ENCODE assay signal across 1 cellular context in the genomic region with DNA sequence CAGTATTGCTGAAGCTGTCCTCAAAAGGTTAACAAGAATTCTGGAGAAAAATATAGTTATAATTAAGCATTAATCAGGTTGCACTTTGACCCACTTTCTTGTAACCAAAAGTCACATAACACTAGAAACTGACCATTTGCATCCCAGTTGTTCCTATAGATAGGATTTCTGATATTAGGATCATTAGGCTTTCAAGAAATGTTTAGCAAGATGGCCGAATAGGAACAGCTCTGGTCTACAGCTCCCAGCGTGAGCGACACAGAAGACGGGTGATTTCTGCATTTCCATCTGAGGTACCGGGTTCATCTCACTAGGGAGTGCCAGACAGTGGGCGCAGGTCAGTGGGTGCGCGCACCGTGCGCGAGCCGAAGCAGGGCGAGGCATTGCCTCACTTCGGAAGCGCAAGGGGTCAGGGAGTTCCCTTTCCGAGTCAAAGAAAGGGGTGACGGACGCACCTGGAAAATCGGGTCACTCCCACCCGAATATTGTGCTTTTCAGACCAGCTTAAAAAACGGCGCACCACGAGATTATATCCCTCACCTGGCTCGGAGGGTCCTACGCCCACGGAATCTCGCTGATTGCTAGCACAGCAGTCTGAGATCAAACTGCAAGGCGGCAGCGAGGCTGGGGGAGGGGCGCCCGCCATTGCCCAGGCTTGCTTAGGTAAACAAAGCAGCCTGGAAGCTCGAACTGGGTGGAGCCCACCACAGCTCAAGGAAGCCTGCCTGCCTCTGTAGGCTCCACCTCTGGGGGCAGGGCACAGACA.
A peak's percentile ranks its signal among the peaks of the same experiment; 100 is the strongest.
TF ChIP-seq lines count a peak whose summit lies in the region.
"Not testable (repeated sequence)": the region's sequence is repeated elsewhere in the genome, so short reads cannot be mapped to it uniquely, and the experiment has no call there.

No MANE protein-coding gene starts in this region.

TF ChIP-seq in K562, 482 proteins besides CTCF, POLR2A, EP300 and RAD21 (continues in another document):
- TF ChIP-seq, protein P1, sequence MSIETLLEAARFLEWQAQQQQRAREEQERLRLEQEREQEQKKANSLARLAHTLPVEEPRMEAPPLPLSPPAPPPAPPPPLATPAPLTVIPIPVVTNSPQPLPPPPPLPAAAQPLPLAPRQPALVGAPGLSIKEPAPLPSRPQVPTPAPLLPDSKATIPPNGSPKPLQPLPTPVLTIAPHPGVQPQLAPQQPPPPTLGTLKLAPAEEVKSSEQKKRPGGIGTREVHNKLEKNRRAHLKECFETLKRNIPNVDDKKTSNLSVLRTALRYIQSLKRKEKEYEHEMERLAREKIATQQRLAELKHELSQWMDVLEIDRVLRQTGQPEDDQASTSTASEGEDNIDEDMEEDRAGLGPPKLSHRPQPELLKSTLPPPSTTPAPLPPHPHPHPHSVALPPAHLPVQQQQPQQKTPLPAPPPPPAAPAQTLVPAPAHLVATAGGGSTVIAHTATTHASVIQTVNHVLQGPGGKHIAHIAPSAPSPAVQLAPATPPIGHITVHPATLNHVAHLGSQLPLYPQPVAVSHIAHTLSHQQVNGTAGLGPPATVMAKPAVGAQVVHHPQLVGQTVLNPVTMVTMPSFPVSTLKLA (conservative IDR thresholded peaks at IDR 0.05) = peak; percentile 34 to 60; a peak in 2 of 4 replicates
- TF ChIP-seq TAF9B (IDR thresholded peaks at IDR 0.05; ENCODE audit: partially characterized antibody) = peak; percentile 56
- TF ChIP-seq NFRKB (IDR thresholded peaks at IDR 0.05; ENCODE audit: low read depth) = peak; percentile 91
- TF ChIP-seq LEF1 (IDR thresholded peaks at IDR 0.05) = peak; percentile 57; the same call in 1 of the 2 replicates
- peak; percentile 80 for TF ChIP-seq CEBPB (tag; IDR thresholded peaks at IDR 0.05)
- TF ChIP-seq HDAC1 (IDR thresholded peaks at IDR 0.05) = 0 out of 4 replicates have a peak, but pooled peaks of 1 of the 2 experiments have one; percentile 14
- TF ChIP-seq NR2C1 (IDR thresholded peaks at IDR 0.05) = peak; percentile 66
- 0 out of 2 replicates have a peak, but pooled peaks have one; percentile 28 for TF ChIP-seq NR2C1 (tag; IDR thresholded peaks at IDR 0.05)
- TF ChIP-seq, protein P2, sequence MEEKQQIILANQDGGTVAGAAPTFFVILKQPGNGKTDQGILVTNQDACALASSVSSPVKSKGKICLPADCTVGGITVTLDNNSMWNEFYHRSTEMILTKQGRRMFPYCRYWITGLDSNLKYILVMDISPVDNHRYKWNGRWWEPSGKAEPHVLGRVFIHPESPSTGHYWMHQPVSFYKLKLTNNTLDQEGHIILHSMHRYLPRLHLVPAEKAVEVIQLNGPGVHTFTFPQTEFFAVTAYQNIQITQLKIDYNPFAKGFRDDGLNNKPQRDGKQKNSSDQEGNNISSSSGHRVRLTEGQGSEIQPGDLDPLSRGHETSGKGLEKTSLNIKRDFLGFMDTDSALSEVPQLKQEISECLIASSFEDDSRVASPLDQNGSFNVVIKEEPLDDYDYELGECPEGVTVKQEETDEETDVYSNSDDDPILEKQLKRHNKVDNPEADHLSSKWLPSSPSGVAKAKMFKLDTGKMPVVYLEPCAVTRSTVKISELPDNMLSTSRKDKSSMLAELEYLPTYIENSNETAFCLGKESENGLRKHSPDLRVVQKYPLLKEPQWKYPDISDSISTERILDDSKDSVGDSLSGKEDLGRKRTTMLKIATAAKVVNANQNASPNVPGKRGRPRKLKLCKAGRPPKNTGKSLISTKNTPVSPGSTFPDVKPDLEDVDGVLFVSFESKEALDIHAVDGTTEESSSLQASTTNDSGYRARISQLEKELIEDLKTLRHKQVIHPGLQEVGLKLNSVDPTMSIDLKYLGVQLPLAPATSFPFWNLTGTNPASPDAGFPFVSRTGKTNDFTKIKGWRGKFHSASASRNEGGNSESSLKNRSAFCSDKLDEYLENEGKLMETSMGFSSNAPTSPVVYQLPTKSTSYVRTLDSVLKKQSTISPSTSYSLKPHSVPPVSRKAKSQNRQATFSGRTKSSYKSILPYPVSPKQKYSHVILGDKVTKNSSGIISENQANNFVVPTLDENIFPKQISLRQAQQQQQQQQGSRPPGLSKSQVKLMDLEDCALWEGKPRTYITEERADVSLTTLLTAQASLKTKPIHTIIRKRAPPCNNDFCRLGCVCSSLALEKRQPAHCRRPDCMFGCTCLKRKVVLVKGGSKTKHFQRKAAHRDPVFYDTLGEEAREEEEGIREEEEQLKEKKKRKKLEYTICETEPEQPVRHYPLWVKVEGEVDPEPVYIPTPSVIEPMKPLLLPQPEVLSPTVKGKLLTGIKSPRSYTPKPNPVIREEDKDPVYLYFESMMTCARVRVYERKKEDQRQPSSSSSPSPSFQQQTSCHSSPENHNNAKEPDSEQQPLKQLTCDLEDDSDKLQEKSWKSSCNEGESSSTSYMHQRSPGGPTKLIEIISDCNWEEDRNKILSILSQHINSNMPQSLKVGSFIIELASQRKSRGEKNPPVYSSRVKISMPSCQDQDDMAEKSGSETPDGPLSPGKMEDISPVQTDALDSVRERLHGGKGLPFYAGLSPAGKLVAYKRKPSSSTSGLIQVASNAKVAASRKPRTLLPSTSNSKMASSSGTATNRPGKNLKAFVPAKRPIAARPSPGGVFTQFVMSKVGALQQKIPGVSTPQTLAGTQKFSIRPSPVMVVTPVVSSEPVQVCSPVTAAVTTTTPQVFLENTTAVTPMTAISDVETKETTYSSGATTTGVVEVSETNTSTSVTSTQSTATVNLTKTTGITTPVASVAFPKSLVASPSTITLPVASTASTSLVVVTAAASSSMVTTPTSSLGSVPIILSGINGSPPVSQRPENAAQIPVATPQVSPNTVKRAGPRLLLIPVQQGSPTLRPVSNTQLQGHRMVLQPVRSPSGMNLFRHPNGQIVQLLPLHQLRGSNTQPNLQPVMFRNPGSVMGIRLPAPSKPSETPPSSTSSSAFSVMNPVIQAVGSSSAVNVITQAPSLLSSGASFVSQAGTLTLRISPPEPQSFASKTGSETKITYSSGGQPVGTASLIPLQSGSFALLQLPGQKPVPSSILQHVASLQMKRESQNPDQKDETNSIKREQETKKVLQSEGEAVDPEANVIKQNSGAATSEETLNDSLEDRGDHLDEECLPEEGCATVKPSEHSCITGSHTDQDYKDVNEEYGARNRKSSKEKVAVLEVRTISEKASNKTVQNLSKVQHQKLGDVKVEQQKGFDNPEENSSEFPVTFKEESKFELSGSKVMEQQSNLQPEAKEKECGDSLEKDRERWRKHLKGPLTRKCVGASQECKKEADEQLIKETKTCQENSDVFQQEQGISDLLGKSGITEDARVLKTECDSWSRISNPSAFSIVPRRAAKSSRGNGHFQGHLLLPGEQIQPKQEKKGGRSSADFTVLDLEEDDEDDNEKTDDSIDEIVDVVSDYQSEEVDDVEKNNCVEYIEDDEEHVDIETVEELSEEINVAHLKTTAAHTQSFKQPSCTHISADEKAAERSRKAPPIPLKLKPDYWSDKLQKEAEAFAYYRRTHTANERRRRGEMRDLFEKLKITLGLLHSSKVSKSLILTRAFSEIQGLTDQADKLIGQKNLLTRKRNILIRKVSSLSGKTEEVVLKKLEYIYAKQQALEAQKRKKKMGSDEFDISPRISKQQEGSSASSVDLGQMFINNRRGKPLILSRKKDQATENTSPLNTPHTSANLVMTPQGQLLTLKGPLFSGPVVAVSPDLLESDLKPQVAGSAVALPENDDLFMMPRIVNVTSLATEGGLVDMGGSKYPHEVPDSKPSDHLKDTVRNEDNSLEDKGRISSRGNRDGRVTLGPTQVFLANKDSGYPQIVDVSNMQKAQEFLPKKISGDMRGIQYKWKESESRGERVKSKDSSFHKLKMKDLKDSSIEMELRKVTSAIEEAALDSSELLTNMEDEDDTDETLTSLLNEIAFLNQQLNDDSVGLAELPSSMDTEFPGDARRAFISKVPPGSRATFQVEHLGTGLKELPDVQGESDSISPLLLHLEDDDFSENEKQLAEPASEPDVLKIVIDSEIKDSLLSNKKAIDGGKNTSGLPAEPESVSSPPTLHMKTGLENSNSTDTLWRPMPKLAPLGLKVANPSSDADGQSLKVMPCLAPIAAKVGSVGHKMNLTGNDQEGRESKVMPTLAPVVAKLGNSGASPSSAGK (IDR thresholded peaks at IDR 0.05) = 0 out of 2 replicates have a peak, but pooled peaks have one; percentile 32
- TF ChIP-seq SMARCE1 (IDR thresholded peaks at IDR 0.05) = 0 out of 2 replicates have a peak, but pooled peaks have one; percentile 20
- TF ChIP-seq NR2C2, ATF1, CEBPG (CRISPR knock-in tag; IDR thresholded peaks at IDR 0.05): not testable (repeated sequence)
- TF ChIP-seq NR2C2 (tag; IDR thresholded peaks at IDR 0.05) = peak; percentile 54; the same call in 1 of the 2 replicates
- peak; percentile 29; the same call in 1 of the 2 replicates for TF ChIP-seq NCOR1 (IDR thresholded peaks at IDR 0.05)
- TF ChIP-seq KLF1 (tag; IDR thresholded peaks at IDR 0.05) = 0 out of 2 replicates have a peak, but pooled peaks have one; percentile 20
- TF ChIP-seq SUPT5H (IDR thresholded peaks at IDR 0.05) = peak; percentile 49; the same call in 1 of the 2 replicates
- TF ChIP-seq HDAC2 (IDR thresholded peaks at IDR 0.05) = peak; percentile 64; the same call in 1 of the 2 replicates
- TF ChIP-seq FOXK2 (conservative IDR thresholded peaks at IDR 0.05 in 1 of 2, IDR thresholded peaks at IDR 0.05 in 1 of 2; ENCODE audit: low read depth in 2 of 2) = peak; percentile 82 to 84; a peak in 3 of 4 replicates
- TF ChIP-seq, protein P3, sequence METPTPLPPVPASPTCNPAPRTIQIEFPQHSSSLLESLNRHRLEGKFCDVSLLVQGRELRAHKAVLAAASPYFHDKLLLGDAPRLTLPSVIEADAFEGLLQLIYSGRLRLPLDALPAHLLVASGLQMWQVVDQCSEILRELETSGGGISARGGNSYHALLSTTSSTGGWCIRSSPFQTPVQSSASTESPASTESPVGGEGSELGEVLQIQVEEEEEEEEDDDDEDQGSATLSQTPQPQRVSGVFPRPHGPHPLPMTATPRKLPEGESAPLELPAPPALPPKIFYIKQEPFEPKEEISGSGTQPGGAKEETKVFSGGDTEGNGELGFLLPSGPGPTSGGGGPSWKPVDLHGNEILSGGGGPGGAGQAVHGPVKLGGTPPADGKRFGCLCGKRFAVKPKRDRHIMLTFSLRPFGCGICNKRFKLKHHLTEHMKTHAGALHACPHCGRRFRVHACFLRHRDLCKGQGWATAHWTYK (CRISPR knock-in tag; IDR thresholded peaks at IDR 0.05) = 0 out of 2 replicates have a peak, but pooled peaks have one; percentile 13
- TF ChIP-seq EHMT2 (IDR thresholded peaks at IDR 0.05) = 0 out of 2 replicates have a peak, but pooled peaks have one; percentile 35
- TF ChIP-seq L3MBTL2 (IDR thresholded peaks at IDR 0.05) = 0 out of 2 replicates have a peak, but pooled peaks have one; percentile 14
- 0 out of 2 replicates have a peak, but pooled peaks have one; percentile 34 for TF ChIP-seq ATF1 (tag; IDR thresholded peaks at IDR 0.05)
- TF ChIP-seq CEBPG (tag; conservative IDR thresholded peaks at IDR 0.05 in 1 of 2, IDR thresholded peaks at IDR 0.05 in 1 of 2) = 0 out of 4 replicates have a peak, but pooled peaks of 1 of the 2 experiments have one; percentile 33
- peak; percentile 55; the same call in 1 of the 2 replicates for TF ChIP-seq ATF7 (IDR thresholded peaks at IDR 0.05)
- TF ChIP-seq, protein P4, sequence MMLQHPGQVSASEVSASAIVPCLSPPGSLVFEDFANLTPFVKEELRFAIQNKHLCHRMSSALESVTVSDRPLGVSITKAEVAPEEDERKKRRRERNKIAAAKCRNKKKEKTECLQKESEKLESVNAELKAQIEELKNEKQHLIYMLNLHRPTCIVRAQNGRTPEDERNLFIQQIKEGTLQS (IDR thresholded peaks at IDR 0.05) = peak; percentile 19; the same call in 1 of the 2 replicates
- TF ChIP-seq, protein P4 (CRISPR knock-in tag; conservative IDR thresholded peaks at IDR 0.05) = not testable (repeated sequence)
- peak in 1 of 2 experiments; percentile 82; a peak in 2 of 4 replicates for TF ChIP-seq FOXA3 (CRISPR knock-in tag; conservative IDR thresholded peaks at IDR 0.05 in 1 of 2, IDR thresholded peaks at IDR 0.05 in 1 of 2)
- TF ChIP-seq HDAC8 (tag; IDR thresholded peaks at IDR 0.05) = peak; percentile 46; the same call in 1 of the 2 replicates
- TF ChIP-seq EP400 (IDR thresholded peaks at IDR 0.05) = peak; percentile 79
